8 cellular contexts compared by ENCODE assay signal in the genomic region with DNA sequence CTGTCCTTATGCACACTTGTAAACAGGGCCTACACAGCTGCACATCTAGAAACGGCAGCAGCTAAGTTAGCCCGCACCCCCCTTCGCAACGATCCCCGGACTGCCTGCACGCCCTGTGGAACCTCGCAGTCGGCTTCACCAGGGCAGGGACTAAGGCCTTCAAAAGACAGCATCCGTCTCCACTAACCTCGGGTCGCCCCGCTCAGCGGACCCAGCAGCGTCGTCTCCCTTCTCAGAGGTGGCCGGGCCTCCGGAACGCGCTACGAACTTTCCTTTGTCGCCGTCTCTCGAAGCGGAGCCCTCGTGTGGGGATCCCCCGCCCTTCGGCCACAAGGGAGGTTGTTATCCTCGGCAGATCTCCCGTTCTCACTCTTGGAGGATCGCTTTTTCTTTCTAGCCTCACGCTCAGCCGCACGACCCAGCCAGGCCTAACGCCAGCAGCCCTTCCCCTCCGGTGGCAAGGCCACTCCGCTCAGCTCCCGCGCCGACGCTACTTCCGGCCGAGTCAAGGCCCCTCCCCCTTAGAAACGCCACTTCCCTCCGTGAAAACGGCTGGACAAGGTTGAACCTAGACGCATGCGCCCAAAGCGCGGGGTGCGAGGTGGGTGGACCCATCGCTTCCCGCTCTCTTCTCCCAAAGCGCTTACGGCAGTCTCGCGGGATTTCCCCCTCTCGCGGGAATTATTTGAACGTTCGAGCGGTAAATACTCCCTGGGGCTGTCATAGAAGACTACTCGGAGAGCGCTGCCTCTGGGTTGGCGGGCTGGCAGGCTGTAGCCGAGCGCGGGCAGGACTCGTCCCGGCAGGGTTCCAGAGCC. TPM values are rescaled to one million over a fixed set of nuclear protein-coding genes. Genes with fewer than 3 reads are reported as not detected.
DNase-seq lines count a peak whose midpoint lies in the region; ATAC-seq, FAIRE-seq and TF ChIP-seq lines count a peak whose summit lies in the region.

A gene (minus strand): TSS at position 498 of the 818 bp plus-strand sequence. CDS start 6,616 bp downstream, outside the sequence.
A gene with protein sequence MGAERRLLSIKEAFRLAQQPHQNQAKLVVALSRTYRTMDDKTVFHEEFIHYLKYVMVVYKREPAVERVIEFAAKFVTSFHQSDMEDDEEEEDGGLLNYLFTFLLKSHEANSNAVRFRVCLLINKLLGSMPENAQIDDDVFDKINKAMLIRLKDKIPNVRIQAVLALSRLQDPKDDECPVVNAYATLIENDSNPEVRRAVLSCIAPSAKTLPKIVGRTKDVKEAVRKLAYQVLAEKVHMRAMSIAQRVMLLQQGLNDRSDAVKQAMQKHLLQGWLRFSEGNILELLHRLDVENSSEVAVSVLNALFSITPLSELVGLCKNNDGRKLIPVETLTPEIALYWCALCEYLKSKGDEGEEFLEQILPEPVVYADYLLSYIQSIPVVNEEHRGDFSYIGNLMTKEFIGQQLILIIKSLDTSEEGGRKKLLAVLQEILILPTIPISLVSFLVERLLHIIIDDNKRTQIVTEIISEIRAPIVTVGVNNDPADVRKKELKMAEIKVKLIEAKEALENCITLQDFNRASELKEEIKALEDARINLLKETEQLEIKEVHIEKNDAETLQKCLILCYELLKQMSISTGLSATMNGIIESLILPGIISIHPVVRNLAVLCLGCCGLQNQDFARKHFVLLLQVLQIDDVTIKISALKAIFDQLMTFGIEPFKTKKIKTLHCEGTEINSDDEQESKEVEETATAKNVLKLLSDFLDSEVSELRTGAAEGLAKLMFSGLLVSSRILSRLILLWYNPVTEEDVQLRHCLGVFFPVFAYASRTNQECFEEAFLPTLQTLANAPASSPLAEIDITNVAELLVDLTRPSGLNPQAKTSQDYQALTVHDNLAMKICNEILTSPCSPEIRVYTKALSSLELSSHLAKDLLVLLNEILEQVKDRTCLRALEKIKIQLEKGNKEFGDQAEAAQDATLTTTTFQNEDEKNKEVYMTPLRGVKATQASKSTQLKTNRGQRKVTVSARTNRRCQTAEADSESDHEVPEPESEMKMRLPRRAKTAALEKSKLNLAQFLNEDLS (plus strand): TSS at position 720 of the 818 bp plus-strand sequence. CDS start 99 bp downstream, outside the sequence.

- H4K8ac ChIP-seq in trophoblast cell (ENCODE audit: low read depth, low read length): peak within 1 kb of the TSS; percentile 91

- H3K4me2 ChIP-seq in trophoblast cell (ENCODE audit: low read length): peak within 1 kb of the TSS; percentile 98

- H2AK5ac ChIP-seq in trophoblast cell (ENCODE audit: low read length): peak within 1 kb of the TSS; percentile 92

- peak; percentile 73 for DNase-seq in GM12892 (ENCODE audit: insufficient read length)
- peak; percentile 99 for DNase-seq in NCI-H146 (lab: John Stamatoyannopoulos, UW)
- DNase-seq in T-helper 1 cell: peak; percentile 98 to 99 (median 98)
- peak; percentile 99 to 100 (median 99) for DNase-seq in adrenal gland
- peak; percentile 100 for DNase-seq in cardiac septum (ENCODE audit: low spot score)
- peak; percentile 100 for DNase-seq in trophoblast cell
- peak; percentile 99 for DNase-seq in type B pancreatic cell (ENCODE audit: extremely low spot score, unreplicated experiment)

- peak within 1 kb of the TSS; percentile 93 for H2AFZ ChIP-seq in trophoblast cell (ENCODE audit: insufficient read depth, low read length, poor library complexity)

- H3K36me3 Mint-ChIP-seq in type B pancreatic cell: peaks cover 17% of the 10 kb centered on the region

- H3K9me3 Mint-ChIP-seq in type B pancreatic cell: no peaks in the 10 kb centered on the region

- peak within 1 kb of the TSS; percentile 73 for H2BK120ac ChIP-seq in trophoblast cell (ENCODE audit: insufficient read depth, low read length, poor library complexity)

- H3K27me3 Mint-ChIP-seq in type B pancreatic cell: no peaks in the 10 kb centered on the region

- H3K27ac ChIP-seq in adrenal gland (peak within 1 kb of the TSS; percentile 87 to 98 (median 96)), trophoblast cell (ENCODE audit: low read depth, low read length) (peak within 1 kb of the TSS; percentile 85)

- peak within 1 kb of the TSS; percentile 70 for H4K91ac ChIP-seq in trophoblast cell (ENCODE audit: low read depth, low read length)

- H3K79me2 ChIP-seq in trophoblast cell (ENCODE audit: control insufficient read depth, insufficient read depth, low read length, poor library complexity): peaks cover 12% of the 10 kb centered on the region

- peak within 1 kb of the TSS; percentile 88 for H2BK5ac ChIP-seq in trophoblast cell (ENCODE audit: low read depth, low read length, poor library complexity)

- H3K79me1 ChIP-seq in trophoblast cell (ENCODE audit: low read length): peaks cover 8% of the 10 kb centered on the region

- TF ChIP-seq POLR2A in GM12892 (IDR thresholded peaks at IDR 0.05; ENCODE audit: low read depth, low read length) (peak; percentile 97), adrenal gland (IDR thresholded peaks at IDR 0.05) (peak; percentile 93 to 98)

- intact Hi-C loops in adrenal gland (cut with DNase I): loop anchor here in 1 of 2 donors (10.0 kb wide), 1 partner anchor 214 kb away; a partner anchor contains a TSS
- intact Hi-C loops in cardiac septum (cut with DNase I): loop anchor here (1.0 kb wide), 2 partner anchors 212 to 233 kb away; a partner anchor contains a TSS

- peak within 1 kb of the TSS; percentile 98 for H3K4me3 Mint-ChIP-seq in type B pancreatic cell

- H3K4me3 ChIP-seq in adrenal gland (peak within 1 kb of the TSS; percentile 64 to 88 (median 82)), trophoblast cell (ENCODE audit: low read depth, low read length) (peak within 1 kb of the TSS; percentile 89)

- H3K9me3 ChIP-seq in adrenal gland (replicated peaks in 1 of 3) (no peaks in the 10 kb centered on the region), trophoblast cell (ENCODE audit: insufficient read depth, low read depth, low read length) (no peaks in the 10 kb centered on the region)

- H3K4me1 ChIP-seq in adrenal gland (replicated peaks in 1 of 2) (peaks cover 30 to 50% of the 10 kb centered on the region in 2 donors), trophoblast cell (ENCODE audit: control insufficient read depth in 1 of 2, insufficient read depth in 2 of 2, low read length in 2 of 2) (no peaks in the 10 kb centered on the region)

- TF ChIP-seq CTCF in adrenal gland (IDR thresholded peaks at IDR 0.05): peak in 1 of 6 experiments; percentile 6
- TF ChIP-seq CTCF in type B pancreatic cell (conservative IDR thresholded peaks at IDR 0.05): no peak

- peak within 1 kb of the TSS; percentile 99 for H3K27ac Mint-ChIP-seq in type B pancreatic cell

- H3K36me3 ChIP-seq in adrenal gland (replicated peaks in 1 of 2) (no peaks in the 10 kb centered on the region), trophoblast cell (ENCODE audit: control insufficient read depth in 1 of 2, insufficient read depth in 2 of 2, low read length in 2 of 2) (peaks cover 3% of the 10 kb centered on the region in 2 experiments)

- no peak within 1 kb of the TSS for H2BK12ac ChIP-seq in trophoblast cell (ENCODE audit: low read length)

- peak within 1 kb of the TSS; percentile 100 for H3K4ac ChIP-seq in trophoblast cell (ENCODE audit: low read depth, low read length)

- peak within 1 kb of the TSS; percentile 92 for H3K9ac ChIP-seq in trophoblast cell (ENCODE audit: low read length)

- FAIRE-seq in GM12892 (lab: Jason Lieb, UNC): peak; percentile 100

- H3K23ac ChIP-seq in trophoblast cell (ENCODE audit: low read length): no peak within 1 kb of the TSS

- H3K14ac ChIP-seq in trophoblast cell (ENCODE audit: low read length): peak within 1 kb of the TSS; percentile 94

- WGBS in adrenal gland, 4 donors: 0 to 1% (median 1%) methylated on average over 10 to 69 of the region's 69 CpGs
- WGBS in trophoblast cell (ENCODE audit: extremely low coverage, insufficient coverage, insufficient read length): no CpG with 5 or more reads among the region's 69 CpGs

- H3K18ac ChIP-seq in trophoblast cell (ENCODE audit: low read length): peak within 1 kb of the TSS; percentile 89

- H4K12ac ChIP-seq in trophoblast cell (ENCODE audit: low read depth, low read length): peak within 1 kb of the TSS; percentile 37

- H3K27me3 ChIP-seq in adrenal gland (no peaks in the 10 kb centered on the region), trophoblast cell (ENCODE audit: insufficient read depth, low read length) (no peaks in the 10 kb centered on the region)

- peak; percentile 84 for ATAC-seq in HG02852 (IDR thresholded peaks at IDR 0.05; ENCODE audit: unreplicated experiment)

- peaks cover 30% of the 10 kb centered on the region for H3K4me1 Mint-ChIP-seq in type B pancreatic cell (ENCODE audit: unreplicated experiment)

RNA-seq across cellular contexts. Expression of the first gene that starts in this region (rescaled TPM):
- polyA plus RNA-seq in GM12892 (2012; ENCODE audit: missing spikeins): 24.0 TPM
- total RNA-seq in adrenal gland (10 to 100 TPM; 14.4 to 43.1 (median 23.9) TPM), cardiac septum (17.9 TPM), type B pancreatic cell (ENCODE audit: low replicate concordance) (58.2 and 63.7 TPM in 2 replicates)
- polyA plus RNA-seq in adrenal gland: 10 to 100 TPM in 1 of 3 donors, 1 to 10 TPM in 2; 6.9 to 15.1 (median 9.4) TPM
- 18.9 and 19.1 TPM in 2 replicates for polyA plus RNA-seq in trophoblast cell (2013)

RNA-seq across cellular contexts. Expression of the second gene that starts in this region (rescaled TPM):
- polyA plus RNA-seq in GM12892 (2012; ENCODE audit: missing spikeins): 23.6 TPM
- total RNA-seq in adrenal gland (1 to 10 TPM in 2 of 8 donors, under 1 TPM in 6; 0.17 to 1.6 (median 0.74) TPM), cardiac septum (0.24 TPM), type B pancreatic cell (ENCODE audit: low replicate concordance) (11.8 and 46.0 TPM in 2 replicates)
- polyA plus RNA-seq in adrenal gland: 1 to 10 TPM in 1 of 3 donors, under 1 TPM in 2; 0.24 to 1.3 (median 0.37) TPM
- 25.2 and 27.9 TPM in 2 replicates for polyA plus RNA-seq in trophoblast cell (2013)

Comparison
In these comparisons a context has a peak if more than half of its experiments do, and no peak if none do; other contexts are left out.
1. Peak in every context shown above with its lines: DNase-seq, ATAC-seq, H3K4me3 ChIP-seq and H3K27ac ChIP-seq.